Comparison of ENCODE assay signal across 9 cellular contexts in genomic region chr22:45578524-45579147, GRCh38.
DNase-seq lines count a peak whose midpoint lies in the region; ATAC-seq, FAIRE-seq and TF ChIP-seq lines count a peak whose summit lies in the region.
"Had no signal": no experiment of that assay in that cellular context is flagged by ENCODE, and none has a peak within 500 bp of the region (broad histone marks: within the 10 kb centered on the region; RNA-seq: fewer than 3 reads in every experiment).

No MANE protein-coding gene starts in this region.

- no peak for FAIRE-seq in A549 (lab: Jason Lieb, UNC)

- no peaks in the 10 kb centered on the region for H3K9me3 ChIP-seq in A549
- H3K9me3 ChIP-seq in trophoblast cell (ENCODE audit: insufficient read depth, low read depth, low read length): no peaks in the 10 kb centered on the region

- H3K27me3 Mint-ChIP-seq in chondrocyte (ENCODE audit: low read depth): no peaks in the 10 kb centered on the region

- H3K18ac ChIP-seq in trophoblast cell (ENCODE audit: low read length): peak overlapping the region; percentile 44

- POLR2A ChIA-PET in A549 (lab: Yijun Ruan, JAX): no interaction called here

- CTCF ChIA-PET in A549 (lab: Yijun Ruan, JAX): interaction anchor here (0.6 to 3.2 kb wide), 72 partner anchors 9 to 538 kb away, joined by 3 to 31 read pairs (median 4); no protein-coding TSS in a partner anchor

- H4K12ac ChIP-seq in trophoblast cell (ENCODE audit: low read depth, low read length): no peak overlapping the region

- no peak for ATAC-seq in A549

- no peak overlapping the region for H2AFZ ChIP-seq in trophoblast cell (ENCODE audit: insufficient read depth, low read length, poor library complexity)

- H3K4ac ChIP-seq in trophoblast cell (ENCODE audit: low read depth, low read length): no peak overlapping the region

- H2BK120ac ChIP-seq in trophoblast cell (ENCODE audit: insufficient read depth, low read length, poor library complexity): peak overlapping the region; percentile 85

- peaks cover 19% of the 10 kb centered on the region for H3K79me2 ChIP-seq in trophoblast cell (ENCODE audit: control insufficient read depth, insufficient read depth, low read length, poor library complexity)

- H3K27ac ChIP-seq in A549: peak overlapping the region; percentile 81 to 93
- H3K27ac ChIP-seq in trophoblast cell (ENCODE audit: low read depth, low read length): peak overlapping the region; percentile 12
- H3K27ac ChIP-seq: C4-2B had no signal

- H2BK12ac ChIP-seq in trophoblast cell (ENCODE audit: low read length): peak overlapping the region; percentile 48

- peaks cover 5% of the 10 kb centered on the region for H3K36me3 Mint-ChIP-seq in chondrocyte (ENCODE audit: low read depth)

- peak overlapping the region; percentile 49; the same call in 1 of the 3 replicates for H3K4me2 ChIP-seq in A549
- H3K4me2 ChIP-seq in trophoblast cell (ENCODE audit: low read length): no peak overlapping the region

- H3K23ac ChIP-seq in trophoblast cell (ENCODE audit: low read length): no peak overlapping the region

- TF ChIP-seq CTCF in A549 (IDR thresholded peaks at IDR 0.05) (no peak), chondrocyte (IDR thresholded peaks at IDR 0.05) (no peak)

- 59% methylated on average over 7 of the region's 7 CpGs for WGBS in A549 (ENCODE audit: missing lambda C conversion rate)
- WGBS in trophoblast cell (ENCODE audit: extremely low coverage, insufficient coverage, insufficient read length): no CpG with 5 or more reads among the region's 7 CpGs

- no peak overlapping the region for H3K4me3 Mint-ChIP-seq in chondrocyte (ENCODE audit: unreplicated experiment)
- H3K4me3 Mint-ChIP-seq: CD4-positive, alpha-beta memory T cell had no signal

- TF ChIP-seq POLR2A in A549 (IDR thresholded peaks at IDR 0.05; ENCODE audit: low read length): no peak

- no peak overlapping the region for H3K9ac ChIP-seq in trophoblast cell (ENCODE audit: low read length)

- no peak for DNase-seq in A549 (ENCODE audit: low read depth in 1 of 2, low spot score in 1 of 2)
- DNase-seq in H7: peak; percentile 47
- peak; percentile 53 for DNase-seq in chondrocyte (ENCODE audit: low spot score)
- DNase-seq in trophoblast cell: no peak
- DNase-seq in COLO829 (ENCODE audit: low spot score): no peak
- DNase-seq in activated CD4-positive, alpha-beta T cell treated with anti-CD3 and anti-CD28 coated beads for 48 hours: no peak
- DNase-seq in foreskin melanocyte: no peak

- no peak overlapping the region for H3K27ac Mint-ChIP-seq in chondrocyte (ENCODE audit: unreplicated experiment)
- H3K27ac Mint-ChIP-seq: CD4-positive, alpha-beta memory T cell had no signal

- H3K79me1 ChIP-seq in trophoblast cell (ENCODE audit: low read length): peaks cover 36% of the 10 kb centered on the region

- no peak for TF ChIP-seq RAD21 in A549 (conservative IDR thresholded peaks at IDR 0.05 in 1 of 2, IDR thresholded peaks at IDR 0.05 in 1 of 2)

- H3K27me3 ChIP-seq in H7 (ENCODE audit: control insufficient read depth, insufficient read depth, low read length) (no peaks in the 10 kb centered on the region), trophoblast cell (ENCODE audit: insufficient read depth, low read length) (no peaks in the 10 kb centered on the region)

- peak overlapping the region; percentile 43 for H4K8ac ChIP-seq in trophoblast cell (ENCODE audit: low read depth, low read length)

- H3K4me3 ChIP-seq in A549 (no peak overlapping the region), H7 (ENCODE audit: insufficient read depth, low read depth, low read length) (no peak overlapping the region), trophoblast cell (ENCODE audit: low read depth, low read length) (no peak overlapping the region)

- H2BK5ac ChIP-seq in trophoblast cell (ENCODE audit: low read depth, low read length, poor library complexity): peak overlapping the region; percentile 66

- H3K14ac ChIP-seq in trophoblast cell (ENCODE audit: low read length): peak overlapping the region; percentile 63

- TF ChIP-seq EP300 in A549 (IDR thresholded peaks at IDR 0.05): no peak

- H3K4me1 Mint-ChIP-seq in chondrocyte (ENCODE audit: low read depth): no peaks in the 10 kb centered on the region

- peaks cover 41% of the 10 kb centered on the region for H3K4me1 ChIP-seq in A549
- peaks cover 31 to 37% of the 10 kb centered on the region in 2 experiments for H3K4me1 ChIP-seq in trophoblast cell (ENCODE audit: control insufficient read depth in 1 of 2, insufficient read depth in 2 of 2, low read length in 2 of 2)

- H2AK5ac ChIP-seq in trophoblast cell (ENCODE audit: low read length): peak overlapping the region; percentile 87

- peak overlapping the region; percentile 90 for H4K91ac ChIP-seq in trophoblast cell (ENCODE audit: low read depth, low read length)

- no peaks in the 10 kb centered on the region for H3K9me3 Mint-ChIP-seq in chondrocyte (ENCODE audit: low read depth)

- H3K36me3 ChIP-seq in H7 (replicated peaks; ENCODE audit: control insufficient read depth, insufficient read depth, low read length): no peaks in the 10 kb centered on the region
- peaks cover 39% of the 10 kb centered on the region in 2 experiments for H3K36me3 ChIP-seq in trophoblast cell (ENCODE audit: control insufficient read depth in 1 of 2, insufficient read depth in 2 of 2, low read length in 2 of 2)

TF ChIP-seq in A549, 52 proteins besides CTCF, POLR2A, EP300 and RAD21:
- TF ChIP-seq, protein P1, sequence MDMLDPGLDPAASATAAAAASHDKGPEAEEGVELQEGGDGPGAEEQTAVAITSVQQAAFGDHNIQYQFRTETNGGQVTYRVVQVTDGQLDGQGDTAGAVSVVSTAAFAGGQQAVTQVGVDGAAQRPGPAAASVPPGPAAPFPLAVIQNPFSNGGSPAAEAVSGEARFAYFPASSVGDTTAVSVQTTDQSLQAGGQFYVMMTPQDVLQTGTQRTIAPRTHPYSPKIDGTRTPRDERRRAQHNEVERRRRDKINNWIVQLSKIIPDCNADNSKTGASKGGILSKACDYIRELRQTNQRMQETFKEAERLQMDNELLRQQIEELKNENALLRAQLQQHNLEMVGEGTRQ (IDR thresholded peaks at IDR 0.05): no peak
- TF ChIP-seq, protein P2, sequence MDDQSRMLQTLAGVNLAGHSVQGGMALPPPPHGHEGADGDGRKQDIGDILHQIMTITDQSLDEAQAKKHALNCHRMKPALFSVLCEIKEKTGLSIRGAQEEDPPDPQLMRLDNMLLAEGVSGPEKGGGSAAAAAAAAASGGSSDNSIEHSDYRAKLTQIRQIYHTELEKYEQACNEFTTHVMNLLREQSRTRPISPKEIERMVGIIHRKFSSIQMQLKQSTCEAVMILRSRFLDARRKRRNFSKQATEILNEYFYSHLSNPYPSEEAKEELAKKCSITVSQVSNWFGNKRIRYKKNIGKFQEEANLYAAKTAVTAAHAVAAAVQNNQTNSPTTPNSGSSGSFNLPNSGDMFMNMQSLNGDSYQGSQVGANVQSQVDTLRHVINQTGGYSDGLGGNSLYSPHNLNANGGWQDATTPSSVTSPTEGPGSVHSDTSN (IDR thresholded peaks at IDR 0.05): no peak
- TF ChIP-seq ZFP36 (IDR thresholded peaks at IDR 0.05; ENCODE audit: borderline replicate concordance, partially characterized antibody): no peak
- TF ChIP-seq HOXA7 (CRISPR knock-in tag; IDR thresholded peaks at IDR 0.05): no peak
- TF ChIP-seq BHLHE40 (IDR thresholded peaks at IDR 0.05; ENCODE audit: low read depth, low read length): no peak
- no peak for TF ChIP-seq HDAC2 (IDR thresholded peaks at IDR 0.05)
- no peak for TF ChIP-seq JUN (IDR thresholded peaks at IDR 0.05)

Comparison
In these comparisons a context has a peak if more than half of its experiments do, and no peak if none do; other contexts are left out.
1. DNase-seq: peak in H7 (single experiment) and chondrocyte (single experiment); none in A549 (0 of 2), trophoblast cell (0 of 2), COLO829 (single experiment), activated CD4-positive, alpha-beta T cell treated with anti-CD3 and anti-CD28 coated beads for 48 hours (single experiment) and foreskin melanocyte (single experiment).